Comparison of ENCODE assay signal across 3 cellular contexts in the genomic region with DNA sequence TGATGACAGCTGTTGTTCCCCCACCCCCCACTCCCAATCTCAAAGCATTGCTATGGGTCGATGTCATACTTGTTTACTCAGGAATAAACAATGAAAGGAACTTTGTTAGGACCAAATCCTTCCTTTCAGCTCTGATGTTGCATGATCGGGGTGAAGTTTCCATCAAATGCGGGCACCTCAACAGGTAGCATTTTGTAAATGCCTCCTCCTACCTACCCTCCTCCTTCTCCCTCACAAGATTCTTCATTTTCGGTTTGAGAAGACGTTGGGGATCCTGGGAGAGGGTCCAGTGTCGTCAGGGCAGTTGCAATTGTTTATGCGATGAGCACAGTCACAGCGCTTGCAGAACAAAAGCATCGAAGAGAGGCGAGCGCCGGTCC.
TF ChIP-seq lines count a peak whose summit lies in the region.

No MANE protein-coding gene starts in this region.

TF ChIP-seq in IMR-90, 13 proteins besides CTCF, POLR2A, EP300 and RAD21:
- TF ChIP-seq MAFK (IDR thresholded peaks at IDR 0.05; ENCODE audit: low read depth, low read length) (no peak), RFX5 (IDR thresholded peaks at IDR 0.05; ENCODE audit: low read depth, low read length) (no peak), MXI1 (IDR thresholded peaks at IDR 0.05; ENCODE audit: borderline replicate concordance, low read depth, low read length) (no peak), MAZ (IDR thresholded peaks at IDR 0.05; ENCODE audit: borderline replicate concordance, low read depth, low read length) (no peak), FOS (IDR thresholded peaks at IDR 0.05; ENCODE audit: low read depth, low read length) (no peak), CEBPB (IDR thresholded peaks at IDR 0.05; ENCODE audit: low read depth, low read length) (no peak), SMC3 (IDR thresholded peaks at IDR 0.05; ENCODE audit: low read depth, low read length) (no peak), NFE2L2 (IDR thresholded peaks at IDR 0.05; ENCODE audit: low read depth, low read length) (no peak), BHLHE40 (IDR thresholded peaks at IDR 0.05; ENCODE audit: low read depth, low read length) (no peak), CHD1 (IDR thresholded peaks at IDR 0.05; ENCODE audit: low read depth, low read length) (no peak), RCOR1 (IDR thresholded peaks at IDR 0.05; ENCODE audit: insufficient replicate concordance, low read length) (no peak)
- TF ChIP-seq, protein P1, sequence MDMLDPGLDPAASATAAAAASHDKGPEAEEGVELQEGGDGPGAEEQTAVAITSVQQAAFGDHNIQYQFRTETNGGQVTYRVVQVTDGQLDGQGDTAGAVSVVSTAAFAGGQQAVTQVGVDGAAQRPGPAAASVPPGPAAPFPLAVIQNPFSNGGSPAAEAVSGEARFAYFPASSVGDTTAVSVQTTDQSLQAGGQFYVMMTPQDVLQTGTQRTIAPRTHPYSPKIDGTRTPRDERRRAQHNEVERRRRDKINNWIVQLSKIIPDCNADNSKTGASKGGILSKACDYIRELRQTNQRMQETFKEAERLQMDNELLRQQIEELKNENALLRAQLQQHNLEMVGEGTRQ (IDR thresholded peaks at IDR 0.05; ENCODE audit: low read depth, low read length): no peak
- TF ChIP-seq, protein P2, sequence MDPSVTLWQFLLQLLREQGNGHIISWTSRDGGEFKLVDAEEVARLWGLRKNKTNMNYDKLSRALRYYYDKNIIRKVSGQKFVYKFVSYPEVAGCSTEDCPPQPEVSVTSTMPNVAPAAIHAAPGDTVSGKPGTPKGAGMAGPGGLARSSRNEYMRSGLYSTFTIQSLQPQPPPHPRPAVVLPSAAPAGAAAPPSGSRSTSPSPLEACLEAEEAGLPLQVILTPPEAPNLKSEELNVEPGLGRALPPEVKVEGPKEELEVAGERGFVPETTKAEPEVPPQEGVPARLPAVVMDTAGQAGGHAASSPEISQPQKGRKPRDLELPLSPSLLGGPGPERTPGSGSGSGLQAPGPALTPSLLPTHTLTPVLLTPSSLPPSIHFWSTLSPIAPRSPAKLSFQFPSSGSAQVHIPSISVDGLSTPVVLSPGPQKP (IDR thresholded peaks at IDR 0.05; ENCODE audit: borderline replicate concordance, low read depth, low read length): no peak

TF ChIP-seq in H1, 55 proteins besides CTCF, POLR2A, EP300 and RAD21:
- TF ChIP-seq FOSL1 (IDR thresholded peaks at IDR 0.05; ENCODE audit: insufficient read depth, low read depth, low read length) (no peak), RNF2 (IDR thresholded peaks at IDR 0.05; ENCODE audit: borderline replicate concordance, low read depth, low read length, missing control alignments, poor library complexity, severe bottlenecking) (no peak), SAP30 (IDR thresholded peaks at IDR 0.05; ENCODE audit: insufficient read depth, insufficient replicate concordance, low read length) (no peak), CBX8 (IDR thresholded peaks at IDR 0.05; ENCODE audit: borderline replicate concordance, low read depth, low read length) (no peak), SIN3A (conservative IDR thresholded peaks at IDR 0.05 in 1 of 2, IDR thresholded peaks at IDR 0.05 in 1 of 2; ENCODE audit: low read depth in 1 of 2, low read length in 2 of 2) (no peak), JUN (IDR thresholded peaks at IDR 0.05; ENCODE audit: low read depth, low read length) (0 out of 2 replicates have a peak, but pooled peaks have one; percentile 34), CHD2 (IDR thresholded peaks at IDR 0.05; ENCODE audit: low read length) (no peak), SRF (IDR thresholded peaks at IDR 0.05; ENCODE audit: low read depth, low read length) (no peak), RXRA (IDR thresholded peaks at IDR 0.05; ENCODE audit: insufficient read depth, low read depth, low read length) (no peak), JUND (IDR thresholded peaks at IDR 0.05; ENCODE audit: low read length) (peak; percentile 38; the same call in 1 of the 2 replicates)

TF ChIP-seq in neural cell, 6 proteins besides CTCF, POLR2A, EP300 and RAD21:
- peak; percentile 11 for TF ChIP-seq SMC3 (conservative IDR thresholded peaks at IDR 0.05; ENCODE audit: poor library complexity)
- no peak for TF ChIP-seq POLR2AphosphoS5 (IDR thresholded peaks at IDR 0.05)
- peak; percentile 20 for TF ChIP-seq MXI1 (conservative IDR thresholded peaks at IDR 0.05; ENCODE audit: poor library complexity, severe bottlenecking)
